Comparison of ENCODE assay signal across 1 cellular context in genomic region chr1:35769188-35769758, GRCh38.
TF ChIP-seq lines count a peak whose summit lies in the region.

No MANE protein-coding gene starts in this region.

TF ChIP-seq in HepG2, 621 proteins besides CTCF, POLR2A, EP300 and RAD21 (continued from another document and continues in another):
- 0 out of 2 replicates have a peak, but pooled peaks have one; percentile 59 for TF ChIP-seq ZNF704 (CRISPR knock-in tag; IDR thresholded peaks at IDR 0.05; ENCODE audit: borderline replicate concordance)
- 0 out of 2 replicates have a peak, but pooled peaks have one; percentile 21 for TF ChIP-seq RNF219 (CRISPR knock-in tag; IDR thresholded peaks at IDR 0.05)
- peak; percentile 68; the same call in 1 of the 2 replicates for TF ChIP-seq TAF1 (CRISPR knock-in tag; IDR thresholded peaks at IDR 0.05)
- TF ChIP-seq MXD3 (CRISPR knock-in tag; IDR thresholded peaks at IDR 0.05) = peak; percentile 60; the same call in 1 of the 2 replicates
- TF ChIP-seq ZNF607 (CRISPR knock-in tag; IDR thresholded peaks at IDR 0.05; ENCODE audit: borderline replicate concordance) = 0 out of 2 replicates have a peak, but pooled peaks have one; percentile 34
- 0 out of 2 replicates have a peak, but pooled peaks have one; percentile 10 for TF ChIP-seq ERF (CRISPR knock-in tag; IDR thresholded peaks at IDR 0.05)
- peak; percentile 53 for TF ChIP-seq ZNF605 (CRISPR knock-in tag; IDR thresholded peaks at IDR 0.05)
- TF ChIP-seq PHF8 (CRISPR knock-in tag; IDR thresholded peaks at IDR 0.05) = peak; percentile 90
- no peak for TF ChIP-seq SRF (IDR thresholded peaks at IDR 0.05; ENCODE audit: low read depth, low read length)
- peak; percentile 14; the same call in 1 of the 2 replicates for TF ChIP-seq ZNF788 (CRISPR knock-in tag; IDR thresholded peaks at IDR 0.05; ENCODE audit: borderline replicate concordance)
- peak; percentile 72; the same call in 1 of the 2 replicates for TF ChIP-seq HNF1B (CRISPR knock-in tag; IDR thresholded peaks at IDR 0.05)
- 0 out of 2 replicates have a peak, but pooled peaks have one; percentile 32 for TF ChIP-seq ZNF619 (CRISPR knock-in tag; IDR thresholded peaks at IDR 0.05)
- no peak; the same call in 1 of the 2 replicates for TF ChIP-seq NFAT5 (CRISPR knock-in tag; IDR thresholded peaks at IDR 0.05)
- peak; percentile 54 for TF ChIP-seq IKZF5 (CRISPR knock-in tag; IDR thresholded peaks at IDR 0.05)
- TF ChIP-seq MXI1 (IDR thresholded peaks at IDR 0.05; ENCODE audit: borderline replicate concordance, low read depth, low read length) = peak; percentile 49; the same call in 2 of the 3 replicates
- peak; percentile 19; the same call in 1 of the 2 replicates for TF ChIP-seq FOSL2 (CRISPR knock-in tag; IDR thresholded peaks at IDR 0.05)
- TF ChIP-seq GATA4 (IDR thresholded peaks at IDR 0.05; ENCODE audit: borderline replicate concordance, low read depth) = peak; percentile 44; the same call in 1 of the 2 replicates
- TF ChIP-seq FOXC1 (CRISPR knock-in tag; IDR thresholded peaks at IDR 0.05; ENCODE audit: borderline replicate concordance) = peak; percentile 31; the same call in 1 of the 2 replicates
- TF ChIP-seq TRIM22 (IDR thresholded peaks at IDR 0.05) = no peak
- no peak for TF ChIP-seq CERS6 (CRISPR knock-in tag; IDR thresholded peaks at IDR 0.05)
- 0 out of 2 replicates have a peak, but pooled peaks have one; percentile 21 for TF ChIP-seq RERE (CRISPR knock-in tag; IDR thresholded peaks at IDR 0.05; ENCODE audit: low read depth)
- 0 out of 2 replicates have a peak, but pooled peaks have one; percentile 47 for TF ChIP-seq ZNF232 (CRISPR knock-in tag; IDR thresholded peaks at IDR 0.05; ENCODE audit: borderline replicate concordance)
- TF ChIP-seq AGO2 (optimal IDR thresholded peaks at IDR 0.05; ENCODE audit: low read depth, low read length) = peak; percentile 76
- TF ChIP-seq PITX1 (CRISPR knock-in tag; IDR thresholded peaks at IDR 0.05) = peak; percentile 81
- peak; percentile 58 for TF ChIP-seq SRSF1 (optimal IDR thresholded peaks at IDR 0.05; ENCODE audit: low read depth, low read length)
- TF ChIP-seq ZNF891 (CRISPR knock-in tag; IDR thresholded peaks at IDR 0.05) = 0 out of 2 replicates have a peak, but pooled peaks have one; percentile 3
- peak; percentile 5; the same call in 1 of the 2 replicates for TF ChIP-seq SOX5 (CRISPR knock-in tag; IDR thresholded peaks at IDR 0.05; ENCODE audit: borderline replicate concordance)
- TF ChIP-seq CHCHD3 (CRISPR knock-in tag; IDR thresholded peaks at IDR 0.05) = no peak
- TF ChIP-seq REPIN1 (CRISPR knock-in tag; IDR thresholded peaks at IDR 0.05; ENCODE audit: borderline replicate concordance, low read depth) = no peak
- 0 out of 2 replicates have a peak, but pooled peaks have one; percentile 9 for TF ChIP-seq BCL6 (CRISPR knock-in tag; IDR thresholded peaks at IDR 0.05)
- TF ChIP-seq HDAC2 (CRISPR knock-in tag; IDR thresholded peaks at IDR 0.05) = peak; percentile 32; the same call in 1 of the 2 replicates
- no peak for TF ChIP-seq ISX (CRISPR knock-in tag; conservative IDR thresholded peaks at IDR 0.05)
- TF ChIP-seq GABPB1 (CRISPR knock-in tag; IDR thresholded peaks at IDR 0.05) = peak; percentile 85
